Comparison of ENCODE assay signal across 8 cellular contexts in the genomic region with DNA sequence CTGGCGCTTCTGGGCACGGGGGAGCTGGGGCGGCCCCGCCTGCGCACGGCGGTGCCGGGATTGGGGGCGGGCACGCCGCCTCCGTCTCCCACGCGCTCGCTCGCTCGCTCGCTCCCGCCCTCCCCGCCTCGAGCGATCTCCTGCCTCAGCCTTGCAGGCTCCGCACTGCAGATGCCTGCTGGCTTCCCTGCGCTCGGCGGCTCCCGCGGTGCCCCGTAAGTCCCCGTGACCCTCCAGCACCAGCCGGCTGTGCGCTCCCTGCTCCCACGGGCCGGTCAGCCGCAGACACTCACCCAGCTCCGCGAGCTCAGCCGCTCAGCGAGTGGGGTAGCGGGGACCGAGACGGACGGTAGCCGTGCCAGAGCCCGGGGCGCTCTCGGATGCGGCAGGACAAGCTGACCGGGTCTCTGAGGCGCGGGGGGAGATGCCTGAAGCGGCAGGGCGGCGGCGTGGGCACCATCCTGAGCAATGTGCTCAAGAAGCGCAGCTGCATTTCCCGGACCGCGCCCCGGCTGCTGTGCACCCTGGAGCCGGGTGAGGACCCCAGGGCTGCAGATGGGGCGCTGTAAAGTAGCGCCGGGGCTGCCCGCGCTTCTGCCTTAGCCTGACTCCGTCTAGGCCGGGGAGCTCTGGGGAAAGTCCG. TPM values are rescaled to one million over a fixed set of nuclear protein-coding genes. Genes with fewer than 3 reads are reported as not detected.
A peak's percentile ranks its signal among the peaks of the same experiment; 100 is the strongest.
DNase-seq lines count a peak whose midpoint lies in the region; ATAC-seq and TF ChIP-seq lines count a peak whose summit lies in the region.

A gene with protein sequence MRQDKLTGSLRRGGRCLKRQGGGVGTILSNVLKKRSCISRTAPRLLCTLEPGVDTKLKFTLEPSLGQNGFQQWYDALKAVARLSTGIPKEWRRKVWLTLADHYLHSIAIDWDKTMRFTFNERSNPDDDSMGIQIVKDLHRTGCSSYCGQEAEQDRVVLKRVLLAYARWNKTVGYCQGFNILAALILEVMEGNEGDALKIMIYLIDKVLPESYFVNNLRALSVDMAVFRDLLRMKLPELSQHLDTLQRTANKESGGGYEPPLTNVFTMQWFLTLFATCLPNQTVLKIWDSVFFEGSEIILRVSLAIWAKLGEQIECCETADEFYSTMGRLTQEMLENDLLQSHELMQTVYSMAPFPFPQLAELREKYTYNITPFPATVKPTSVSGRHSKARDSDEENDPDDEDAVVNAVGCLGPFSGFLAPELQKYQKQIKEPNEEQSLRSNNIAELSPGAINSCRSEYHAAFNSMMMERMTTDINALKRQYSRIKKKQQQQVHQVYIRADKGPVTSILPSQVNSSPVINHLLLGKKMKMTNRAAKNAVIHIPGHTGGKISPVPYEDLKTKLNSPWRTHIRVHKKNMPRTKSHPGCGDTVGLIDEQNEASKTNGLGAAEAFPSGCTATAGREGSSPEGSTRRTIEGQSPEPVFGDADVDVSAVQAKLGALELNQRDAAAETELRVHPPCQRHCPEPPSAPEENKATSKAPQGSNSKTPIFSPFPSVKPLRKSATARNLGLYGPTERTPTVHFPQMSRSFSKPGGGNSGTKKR (plus strand): TSS at position 148 of the 643 bp plus-strand sequence. CDS start 233 bp downstream, at position 381.

- H3K4me2 ChIP-seq in osteoblast (ENCODE audit: insufficient read depth, low read length), result peak within 1 kb of the TSS; percentile 59

- DNase-seq in EL (peak; percentile 16), NCI-H524 treated with DMSO at 0.1 percent for 48 hours (lab: John Stamatoyannopoulos, UW) (peak; percentile 31), head of caudate nucleus (peak in 41 of 42 donors; percentile 31 to 87 (median 70)), osteoblast (ENCODE audit: insufficient read length, low spot score, missing footprints) (peak; percentile 86), amniotic stem cell (lab: John Stamatoyannopoulos, UW) (no peak)
- peak; percentile 26 for DNase-seq in activated naive CD4-positive, alpha-beta T cell treated with anti-CD3 and anti-CD28 coated beads, Interleukin-2, amount 50 U/mL, for 16 hours

- peak within 1 kb of the TSS; percentile 34 for H2AFZ ChIP-seq in osteoblast (ENCODE audit: low read length)

- peaks cover 63% of the 10 kb centered on the region for H3K27me3 ChIP-seq in osteoblast (ENCODE audit: insufficient read depth, low read length)

- no peak for TF ChIP-seq CTCF in osteoblast (IDR thresholded peaks at IDR 0.05; ENCODE audit: extremely low read depth, low read depth, low read length)

- H3K9me3 ChIP-seq in osteoblast (ENCODE audit: low read depth, low read length), result no peaks in the 10 kb centered on the region

- intact Hi-C loops in head of caudate nucleus (cut with DNase I), result no loop called here

- H4K20me1 ChIP-seq in osteoblast (ENCODE audit: insufficient read depth, low read length), result no peaks in the 10 kb centered on the region

- H3K79me2 ChIP-seq in osteoblast (ENCODE audit: insufficient read depth, low read length), result no peaks in the 10 kb centered on the region

- H3K27ac ChIP-seq in osteoblast (ENCODE audit: low read depth, low read length), result no peak within 1 kb of the TSS

- H3K36me3 ChIP-seq in osteoblast (ENCODE audit: insufficient read depth, low read length), result no peaks in the 10 kb centered on the region

- H3K4me3 ChIP-seq in osteoblast (ENCODE audit: insufficient read depth, low read length), result peak within 1 kb of the TSS; percentile 54

- ATAC-seq in HG02884 (IDR thresholded peaks at IDR 0.05; ENCODE audit: unreplicated experiment) (peak; percentile 39), GM18861 (IDR thresholded peaks at IDR 0.05; ENCODE audit: unreplicated experiment) (no peak)

- H3K4me1 ChIP-seq in osteoblast (ENCODE audit: insufficient read depth, low read length), result no peaks in the 10 kb centered on the region

RNA-seq across cellular contexts. Expression of the gene that starts here (rescaled TPM):
- total RNA-seq in osteoblast, result 0.29 and 0.72 TPM in 2 replicates

Comparison
In these comparisons a context has a peak if more than half of its experiments do, and no peak if none do; other contexts are left out.
1. Peak in DNase-seq, H3K4me3 ChIP-seq and H3K4me2 ChIP-seq in osteoblast; RNA of the gene not detected or under 1 TPM.